In genomic region chr16:21038197-21038596, GRCh38 we compare ENCODE assay signal across 32 cellular contexts.
DNase-seq lines count a peak whose midpoint lies in the region; ATAC-seq, FAIRE-seq and TF ChIP-seq lines count a peak whose summit lies in the region.
"Had no signal": no experiment of that assay in that cellular context is flagged by ENCODE, and none has a peak within 500 bp of the region (broad histone marks: within the 10 kb centered on the region; RNA-seq: fewer than 3 reads in every experiment).

No MANE protein-coding gene starts in this region.

- H3K27me3 ChIP-seq in HepG2 (ENCODE audit: control insufficient read depth in 1 of 2, insufficient read depth in 2 of 2, low read length in 2 of 2), result peaks cover 0 to 19% of the 10 kb centered on the region in 2 experiments; a peak in 4 of 5 replicates
- no peaks in the 10 kb centered on the region for H3K27me3 ChIP-seq in right lobe of liver
- H3K27me3 ChIP-seq in K562 (ENCODE audit: control insufficient read depth in 2 of 2, insufficient read depth in 2 of 2, low read length in 2 of 2), result peaks cover 3 to 27% of the 10 kb centered on the region in 2 experiments; a peak in 4 of 5 replicates
- no peaks in the 10 kb centered on the region for H3K27me3 ChIP-seq in vagina
- H3K27me3 ChIP-seq: BE2C; BLaER1; BLaER1 treated with 17β-estradiol and CSF1 and Interleukin-3, amounts not matched to agents 10 nM and 100 nM had no signal

- no peak overlapping the region for H3K27ac Mint-ChIP-seq in WTC11
- H3K27ac Mint-ChIP-seq: B cell; CD14-positive monocyte; CD4-positive, alpha-beta memory T cell; CD4-positive, alpha-beta T cell; CD4-positive, CD25-positive, alpha-beta regulatory T cell; CD8-positive, alpha-beta memory T cell; CD8-positive, alpha-beta T cell had no signal

- H3K4me2 ChIP-seq in HepG2 (ENCODE audit: low read depth, low read length) (no peak overlapping the region), K562 (ENCODE audit: insufficient read depth, low read length) (no peak overlapping the region)
- H3K4me2 ChIP-seq: A549; BLaER1; BLaER1 treated with 17β-estradiol and CSF1 and Interleukin-3, amounts not matched to agents 10 nM and 100 nM had no signal

- H3K4me3 ChIP-seq in HepG2 (replicated peaks in 1 of 3; ENCODE audit: insufficient read depth in 1 of 3, low read depth in 2 of 3, low read length in 3 of 3), result no peak overlapping the region
- no peak overlapping the region for H3K4me3 ChIP-seq in right lobe of liver
- H3K4me3 ChIP-seq in K562, result no peak overlapping the region
- H3K4me3 ChIP-seq in vagina, result no peak overlapping the region
- H3K4me3 ChIP-seq: A549; BLaER1; BLaER1 treated with 17β-estradiol and CSF1 and Interleukin-3, amounts not matched to agents 10 nM and 100 nM had no signal

- POLR2A ChIA-PET in HepG2 (lab: Yijun Ruan, JAX), result no interaction called here
- POLR2A ChIA-PET in WTC11 (lab: Charles Lee), result no interaction called here
- POLR2A ChIA-PET in K562 (lab: Yijun Ruan, JAX), result no interaction called here

- H3K9me1 ChIP-seq in K562 (ENCODE audit: control insufficient read depth, insufficient read depth, low read length), result no peaks in the 10 kb centered on the region

- no peaks in the 10 kb centered on the region for H4K20me1 ChIP-seq in HepG2 (ENCODE audit: insufficient read depth, low read length)
- no peaks in the 10 kb centered on the region for H4K20me1 ChIP-seq in K562 (replicated peaks; ENCODE audit: control insufficient read depth, insufficient read depth, low read length)
- H4K20me1 ChIP-seq: BLaER1; BLaER1 treated with 17β-estradiol and CSF1 and Interleukin-3, amounts not matched to agents 10 nM and 100 nM had no signal

- H3K9me3 ChIP-seq in HepG2 (ENCODE audit: low read length) (no peaks in the 10 kb centered on the region), right lobe of liver (no peaks in the 10 kb centered on the region), K562 (replicated peaks; ENCODE audit: control insufficient read depth, insufficient read depth, low read depth, low read length) (no peaks in the 10 kb centered on the region), vagina (no peaks in the 10 kb centered on the region)
- H3K9me3 ChIP-seq: BE2C, BLaER1, Caco-2 had no signal

- TF ChIP-seq CTCF in HepG2 (CRISPR knock-in tag; IDR thresholded peaks at IDR 0.05), result no peak
- TF ChIP-seq CTCF in right lobe of liver (IDR thresholded peaks at IDR 0.05), result no peak
- TF ChIP-seq CTCF in WTC11 (IDR thresholded peaks at IDR 0.05), result no peak
- TF ChIP-seq CTCF in K562 (IDR thresholded peaks at IDR 0.05 in 2 of 3, conservative IDR thresholded peaks at IDR 0.05 in 1 of 3; ENCODE audit: insufficient read depth in 2 of 3, low read depth in 1 of 3, low read length in 3 of 3), result no peak
- no peak for TF ChIP-seq CTCF in vagina (IDR thresholded peaks at IDR 0.05)

- H3K4me3 Mint-ChIP-seq in WTC11, result no peak overlapping the region
- H3K4me3 Mint-ChIP-seq: B cell; CD14-positive monocyte; CD4-positive, alpha-beta memory T cell; CD4-positive, alpha-beta T cell; CD4-positive, CD25-positive, alpha-beta regulatory T cell; CD8-positive, alpha-beta memory T cell; CD8-positive, alpha-beta T cell had no signal

- no peak overlapping the region for H2AFZ ChIP-seq in HepG2 (ENCODE audit: low read length)
- no peak overlapping the region for H2AFZ ChIP-seq in K562 (ENCODE audit: low read depth, low read length)

- in situ Hi-C loops in HepG2 (cut with HindIII; ENCODE audit: extremely low pct_ligation_motif_present, low pct_unique_long_range_greater_than_20kb) (no loop called here), K562 (cut with MboI) (no loop called here)

- no peaks in the 10 kb centered on the region for H3K79me2 ChIP-seq in HepG2 (ENCODE audit: insufficient read depth, low read length)
- no peaks in the 10 kb centered on the region for H3K79me2 ChIP-seq in K562 (ENCODE audit: control insufficient read depth, insufficient read depth, low read length)

- H3K4me1 ChIP-seq in HepG2 (ENCODE audit: insufficient read depth, low read length), result peaks cover 5% of the 10 kb centered on the region
- no peaks in the 10 kb centered on the region for H3K4me1 ChIP-seq in right lobe of liver
- no peaks in the 10 kb centered on the region for H3K4me1 ChIP-seq in K562 (replicated peaks in 1 of 2; ENCODE audit: control insufficient read depth in 2 of 2, insufficient read depth in 2 of 2, low read length in 2 of 2)
- H3K4me1 ChIP-seq in vagina, result no peaks in the 10 kb centered on the region
- H3K4me1 ChIP-seq: A549; BE2C; BLaER1; BLaER1 treated with 17β-estradiol and CSF1 and Interleukin-3, amounts not matched to agents 10 nM and 100 nM; Caco-2 had no signal

- no peaks in the 10 kb centered on the region; the same call in 1 of the 2 replicates for H3K27me3 Mint-ChIP-seq in WTC11 (ENCODE audit: low read depth)
- H3K27me3 Mint-ChIP-seq: CD4-positive, alpha-beta T cell had no signal

- TF ChIP-seq RAD21 in HepG2 (CRISPR knock-in tag; IDR thresholded peaks at IDR 0.05) (no peak), K562 (CRISPR knock-in tag; conservative IDR thresholded peaks at IDR 0.05 in 1 of 2, IDR thresholded peaks at IDR 0.05 in 1 of 2) (no peak)

- no peak for DNase-seq in HepG2 (ENCODE audit: low spot score)
- DNase-seq in right lobe of liver, result no peak
- DNase-seq in WTC11 (ENCODE audit: low spot score), result no peak
- DNase-seq in K562 (ENCODE audit: extremely low read depth in 1 of 4, low spot score in 3 of 4), result no peak
- no peak for DNase-seq in vagina (ENCODE audit: extremely low spot score in 2 of 2)
- DNase-seq in NCI-H69 (lab: John Stamatoyannopoulos, UW), result no peak
- DNase-seq: 8988T; ACHN; AML-193; BE2C; Caco-2; Calu3; CD4-positive, alpha-beta memory T cell; CD4-positive, alpha-beta T cell; CD4-positive, CD25-positive, alpha-beta regulatory T cell; CD8-positive, alpha-beta memory T cell; CD8-positive, alpha-beta T cell; COR-L47; DMS 273 treated with DMSO at 0.1 percent for 48 hours; DMS153; DMS53; DND-41; EL had no signal

- peak; percentile 56; the same call in 2 of the 3 replicates for ATAC-seq in HepG2
- ATAC-seq in right lobe of liver, result no peak
- no peak for ATAC-seq in WTC11
- ATAC-seq in K562, result no peak
- ATAC-seq: A549; CD8-positive, alpha-beta T cell had no signal

- peaks cover 7% of the 10 kb centered on the region for H3K9me3 Mint-ChIP-seq in WTC11
- H3K9me3 Mint-ChIP-seq: CD4-positive, alpha-beta T cell had no signal

- intact Hi-C loops in HepG2 (cut with micrococcal nuclease; ENCODE audit: unreplicated experiment), result no loop called here
- intact Hi-C loops in right lobe of liver (cut with DNase I), result no loop called here
- intact Hi-C loops in K562 (cut with micrococcal nuclease), result no loop called here
- intact Hi-C loops in vagina (cut with DNase I), result no loop called here

- 27% methylated on average over 7 of the region's 7 CpGs for WGBS in HepG2 (ENCODE audit: low lambda C conversion rate)
- 38% methylated on average over 4 of the region's 7 CpGs for WGBS in right lobe of liver (ENCODE audit: insufficient coverage, low coverage, low lambda C conversion rate, missing lambda C conversion rate)
- 4% methylated on average over 7 of the region's 7 CpGs for WGBS in K562 (ENCODE audit: insufficient coverage, low coverage, missing lambda C conversion rate)

- no peaks in the 10 kb centered on the region; the same call in 1 of the 2 replicates for H3K36me3 Mint-ChIP-seq in WTC11
- H3K36me3 Mint-ChIP-seq: CD14-positive monocyte; CD4-positive, alpha-beta memory T cell; CD4-positive, CD25-positive, alpha-beta regulatory T cell; CD8-positive, alpha-beta memory T cell; CD8-positive, alpha-beta T cell had no signal

- H3K4me1 Mint-ChIP-seq in WTC11, result peaks cover 5% of the 10 kb centered on the region
- H3K4me1 Mint-ChIP-seq: B cell; CD14-positive monocyte; CD4-positive, alpha-beta memory T cell; CD4-positive, CD25-positive, alpha-beta regulatory T cell; CD8-positive, alpha-beta memory T cell had no signal

- H3K9ac ChIP-seq in HepG2 (ENCODE audit: insufficient read depth, low read depth, low read length), result no peak overlapping the region
- H3K9ac ChIP-seq in K562 (ENCODE audit: insufficient read depth in 1 of 2, low read depth in 2 of 2, low read length in 2 of 2), result no peak overlapping the region
- H3K9ac ChIP-seq: BLaER1; BLaER1 treated with 17β-estradiol and CSF1 and Interleukin-3, amounts not matched to agents 10 nM and 100 nM had no signal

- H3K27ac ChIP-seq in HepG2 (ENCODE audit: extremely low read length, insufficient read depth, low read length), result no peak overlapping the region
- H3K27ac ChIP-seq in right lobe of liver, result no peak overlapping the region
- no peak overlapping the region for H3K27ac ChIP-seq in K562 (ENCODE audit: extremely low read depth, low read depth, low read length)
- no peak overlapping the region for H3K27ac ChIP-seq in vagina
- H3K27ac ChIP-seq: 22Rv1; A549; BLaER1; BLaER1 treated with 17β-estradiol and CSF1 and Interleukin-3, amounts not matched to agents 10 nM and 100 nM; C4-2B had no signal

- no peaks in the 10 kb centered on the region for H3K36me3 ChIP-seq in HepG2 (replicated peaks in 1 of 2; ENCODE audit: control insufficient read depth in 1 of 2, insufficient read depth in 2 of 2, low read length in 2 of 2)
- H3K36me3 ChIP-seq in right lobe of liver, result no peaks in the 10 kb centered on the region
- H3K36me3 ChIP-seq in K562 (ENCODE audit: control insufficient read depth, insufficient read depth, low read length), result no peaks in the 10 kb centered on the region
- H3K36me3 ChIP-seq in vagina, result no peaks in the 10 kb centered on the region
- H3K36me3 ChIP-seq: BE2C; BLaER1; BLaER1 treated with 17β-estradiol and CSF1 and Interleukin-3, amounts not matched to agents 10 nM and 100 nM had no signal

- FAIRE-seq in HepG2 (lab: Jason Lieb, UNC) (peak; percentile 42), K562 (lab: Jason Lieb, UNC) (no peak)
- FAIRE-seq: A204.1, A549, D721Med had no signal

- no TSS peak for BruUV-seq in HepG2 (replicated peaks; lab: Mats Ljungman, UMichigan)
- BruUV-seq in K562 (replicated peaks; lab: Mats Ljungman, UMichigan), result no TSS peak

- TF ChIP-seq POLR2A in HepG2 (IDR thresholded peaks at IDR 0.05; ENCODE audit: insufficient read depth in 1 of 2, low read depth in 2 of 2, low read length in 2 of 2), result no peak
- TF ChIP-seq POLR2A in right lobe of liver (IDR thresholded peaks at IDR 0.05), result no peak
- TF ChIP-seq POLR2A in K562 (conservative IDR thresholded peaks at IDR 0.05), result no peak
- no peak for TF ChIP-seq POLR2A in vagina (IDR thresholded peaks at IDR 0.05)

- CTCF ChIA-PET in HepG2 (lab: Yijun Ruan, JAX; ENCODE audit: low intra/inter-chr PET ratio, low total read pairs) (no interaction called here), WTC11 (lab: Charles Lee) (no interaction called here), K562 (lab: Yijun Ruan, JAX; ENCODE audit: low intra/inter-chr PET ratio) (no interaction called here)

- TF ChIP-seq EP300 in HepG2 (IDR thresholded peaks at IDR 0.05; ENCODE audit: low read depth in 2 of 2, low read length in 2 of 2), result no peak
- TF ChIP-seq EP300 in HepG2 (CRISPR knock-in tag; IDR thresholded peaks at IDR 0.05; ENCODE audit: borderline replicate concordance), result no peak
- TF ChIP-seq EP300 in K562 (IDR thresholded peaks at IDR 0.05; ENCODE audit: low read length), result no peak

TF ChIP-seq in WTC11, 78 proteins besides CTCF, POLR2A, EP300 and RAD21:
- TF ChIP-seq GABPB1 (CRISPR knock-in tag; IDR thresholded peaks at IDR 0.05), result 0 out of 2 replicates have a peak, but pooled peaks have one; percentile 25
- TF ChIP-seq PRRX2 (CRISPR knock-in tag; IDR thresholded peaks at IDR 0.05), result no peak

TF ChIP-seq in K562, 482 proteins besides CTCF, POLR2A, EP300 and RAD21 (continues in another document):
- no peak for TF ChIP-seq CEBPG (CRISPR knock-in tag; IDR thresholded peaks at IDR 0.05)
- TF ChIP-seq CEBPG (tag; conservative IDR thresholded peaks at IDR 0.05 in 1 of 2, IDR thresholded peaks at IDR 0.05 in 1 of 2), result peak; percentile 24 to 48; a peak in 1 of 4 replicates

Comparison
In these comparisons a context has a peak if more than half of its experiments do, and no peak if none do; other contexts are left out.
1. Of the 241 proteins assayed by ChIP-seq in both HepG2 and K562: peak only in HepG2: ADNP, CEBPB and ZNF121; only in K562: none; in both: CEBPG; in neither: 236; mixed calls (peak in some experiments, not most) for 1.